Comparison of ENCODE assay signal across 8 cellular contexts in genomic region chr3:141486735-141487418, GRCh38. TPM values are rescaled to one million over a fixed set of nuclear protein-coding genes. Genes with fewer than 3 reads are reported as not detected.
DNase-seq lines count a peak whose midpoint lies in the region; ATAC-seq and TF ChIP-seq lines count a peak whose summit lies in the region.

A gene with protein sequence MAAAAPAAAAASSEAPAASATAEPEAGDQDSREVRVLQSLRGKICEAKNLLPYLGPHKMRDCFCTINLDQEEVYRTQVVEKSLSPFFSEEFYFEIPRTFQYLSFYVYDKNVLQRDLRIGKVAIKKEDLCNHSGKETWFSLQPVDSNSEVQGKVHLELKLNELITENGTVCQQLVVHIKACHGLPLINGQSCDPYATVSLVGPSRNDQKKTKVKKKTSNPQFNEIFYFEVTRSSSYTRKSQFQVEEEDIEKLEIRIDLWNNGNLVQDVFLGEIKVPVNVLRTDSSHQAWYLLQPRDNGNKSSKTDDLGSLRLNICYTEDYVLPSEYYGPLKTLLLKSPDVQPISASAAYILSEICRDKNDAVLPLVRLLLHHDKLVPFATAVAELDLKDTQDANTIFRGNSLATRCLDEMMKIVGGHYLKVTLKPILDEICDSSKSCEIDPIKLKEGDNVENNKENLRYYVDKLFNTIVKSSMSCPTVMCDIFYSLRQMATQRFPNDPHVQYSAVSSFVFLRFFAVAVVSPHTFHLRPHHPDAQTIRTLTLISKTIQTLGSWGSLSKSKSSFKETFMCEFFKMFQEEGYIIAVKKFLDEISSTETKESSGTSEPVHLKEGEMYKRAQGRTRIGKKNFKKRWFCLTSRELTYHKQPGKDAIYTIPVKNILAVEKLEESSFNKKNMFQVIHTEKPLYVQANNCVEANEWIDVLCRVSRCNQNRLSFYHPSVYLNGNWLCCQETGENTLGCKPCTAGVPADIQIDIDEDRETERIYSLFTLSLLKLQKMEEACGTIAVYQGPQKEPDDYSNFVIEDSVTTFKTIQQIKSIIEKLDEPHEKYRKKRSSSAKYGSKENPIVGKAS (plus strand): TSS chr3:141487027. CDS start chr3:141487084, 57 bp downstream.

- H3K4me3 ChIP-seq in coronary artery = peak within 1 kb of the TSS; percentile 100

- H3K27ac ChIP-seq in coronary artery = peak within 1 kb of the TSS; percentile 90 to 100

- intact Hi-C loops in left colon (cut with DNase I, micrococcal nuclease) = no loop called here

- no peak for TF ChIP-seq CTCF in coronary artery (IDR thresholded peaks at IDR 0.05)

- ATAC-seq in GM19043 (IDR thresholded peaks at IDR 0.05; ENCODE audit: low read depth, unreplicated experiment) (peak; percentile 39), HG03354 (IDR thresholded peaks at IDR 0.05; ENCODE audit: poor library complexity, severe bottlenecking, unreplicated experiment) (peak; percentile 63), left colon (peak; percentile 72)

- DNase-seq in Ammon's horn (ENCODE audit: low spot score) (peak; percentile 80), NCI-H510A (lab: John Stamatoyannopoulos, UW) (peak; percentile 43), coronary artery (ENCODE audit: low spot score) (peak; percentile 85), left colon (peak; percentile 69 to 73)
- peak; percentile 61 to 73 for DNase-seq in activated CD4-positive, alpha-beta T cell treated with anti-CD3 and anti-CD28 coated beads for 4 hours
- DNase-seq in stimulated activated CD4-positive, alpha-beta T cell treated with anti-CD3 and anti-CD28 coated beads, Interleukin-1b, Interleukin-23, amount 100 ng/mL, for 48 hours = peak; percentile 65

RNA-seq across cellular contexts. Expression of the gene that starts here (rescaled TPM):
- total RNA-seq in left colon = 10 to 100 TPM; 15.1 to 20.0 TPM

Comparison
In these comparisons a context has a peak if more than half of its experiments do, and no peak if none do; other contexts are left out.
1. Peak in every context shown above with its lines: DNase-seq, ATAC-seq, H3K4me3 ChIP-seq and H3K27ac ChIP-seq.